In the genomic region with DNA sequence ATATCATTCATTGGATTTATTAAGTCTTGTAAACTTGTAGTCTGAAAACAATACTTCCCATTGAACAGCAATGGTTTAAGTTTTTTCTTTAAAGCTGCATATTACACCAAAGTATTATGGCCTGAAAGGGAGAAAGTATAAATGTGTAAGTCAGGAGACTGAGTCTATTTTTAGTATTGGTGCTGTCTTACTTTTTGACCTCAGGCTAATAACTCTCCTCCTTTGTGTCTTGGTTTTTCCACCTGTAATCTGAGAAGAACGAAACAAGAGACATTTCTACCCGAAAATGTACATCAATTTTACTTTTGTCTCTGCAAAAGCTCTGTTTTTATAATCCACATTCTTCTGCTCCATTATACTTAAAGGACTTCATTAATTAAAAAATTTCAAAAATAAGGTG, we compare ENCODE assay signal across 26 cellular contexts.
"Had no signal": no experiment of that assay in that cellular context is flagged by ENCODE, and none has a peak within 500 bp of the region (broad histone marks: within the 10 kb centered on the region; RNA-seq: fewer than 3 reads in every experiment).

No MANE protein-coding gene starts in this region.

- H3K9me3 ChIP-seq: heart right ventricle, lower lobe of right lung, right atrium auricular region, right lobe of liver, stomach, testis, thyroid gland, transverse colon, upper lobe of right lung had no signal

- H3K4me3 Mint-ChIP-seq: naive thymus-derived CD4-positive, alpha-beta T cell; natural killer cell treated with Interleukin-12 subunit alpha and Interleukin-12 subunit beta and Interleukin-15 and Interleukin-18, amount 100 ng/mL, for 72 hours; neural crest cell; stimulated activated naive B cell treated with anti-CD40 and anti-IgM and Interleukin-4, amounts not matched to agents 10 μg/mL and 1 μg/mL and 100 μg/mL, for 72 hours had no signal

- ATAC-seq: heart right ventricle; left lobe of liver; lower lobe of right lung; naive thymus-derived CD4-positive, alpha-beta T cell; natural killer cell treated with Interleukin-12 subunit alpha and Interleukin-12 subunit beta and Interleukin-15 and Interleukin-18, amount 100 ng/mL, for 72 hours; right lobe of liver; stimulated activated naive B cell treated with anti-CD40 and anti-IgM and Interleukin-4, amounts not matched to agents 10 μg/mL and 1 μg/mL and 100 μg/mL, for 72 hours; stimulated activated naive CD8-positive, alpha-beta T cell treated with anti-CD3 and anti-CD28 coated beads, Interleukin-15, Interleukin-2, amounts not matched to agents 100 U/mL and 50 U/mL, for 24 hours; upper lobe of right lung had no signal

- H3K27me3 ChIP-seq: heart right ventricle, hepatocyte, right atrium auricular region, right lobe of liver, stomach, testis, thyroid gland, transverse colon, upper lobe of right lung had no signal

- H3K4me3 ChIP-seq: heart right ventricle, hepatocyte, lower lobe of right lung, right atrium auricular region, right lobe of liver, skin epidermis, stomach, testis, thyroid gland, transverse colon, upper lobe of right lung had no signal

- H3K27ac ChIP-seq: heart right ventricle, hepatocyte, lower lobe of right lung, parathyroid adenoma, right atrium auricular region, right lobe of liver, skin epidermis, stomach, testis, thyroid gland, transverse colon, upper lobe of right lung had no signal

- H3K9me3 Mint-ChIP-seq: naive thymus-derived CD4-positive, alpha-beta T cell; natural killer cell treated with Interleukin-12 subunit alpha and Interleukin-12 subunit beta and Interleukin-15 and Interleukin-18, amount 100 ng/mL, for 72 hours; neural crest cell; stimulated activated naive B cell treated with anti-CD40 and anti-IgM and Interleukin-4, amounts not matched to agents 10 μg/mL and 1 μg/mL and 100 μg/mL, for 72 hours had no signal

- H3K4me1 ChIP-seq: testis had no signal

- DNase-seq: heart right ventricle; islet precursor cell; lower lobe of right lung; mammary epithelial cell; mesenchymal stem cell; naive thymus-derived CD4-positive, alpha-beta T cell; nucleus accumbens; right lobe of liver; stimulated activated CD4-positive, alpha-beta T cell treated with anti-CD3 and anti-CD28 coated beads, Interleukin-12 subunit alpha, Interleukin-12 subunit beta, amount 100 ng/mL, for 4 hours; stimulated activated CD4-positive, alpha-beta T cell treated with anti-CD3 and anti-CD28 coated beads, Interleukin-15, amount 100 ng/mL, for 24 hours; stimulated activated CD4-positive, alpha-beta T cell treated with anti-CD3 and anti-CD28 coated beads, Interleukin-2, amount 100 ng/mL, for 24 hours; stimulated activated CD4-positive, alpha-beta T cell treated with anti-CD3 and anti-CD28 coated beads, Interleukin-4, amount 100 ng/mL, for 1 hour; stimulated activated naive B cell treated with anti-CD40 and anti-IgM and Interleukin-4, amounts not matched to agents 10 μg/mL and 1 μg/mL and 100 μg/mL, for 72 hours; stimulated activated naive CD8-positive, alpha-beta T cell treated with anti-CD3 and anti-CD28 coated beads, Interleukin-15, Interleukin-2, amounts not matched to agents 100 U/mL and 50 U/mL, for 24 hours; stomach; testis; thyroid gland; transverse colon; upper lobe of right lung had no signal

- H3K36me3 Mint-ChIP-seq: natural killer cell treated with Interleukin-12 subunit alpha and Interleukin-12 subunit beta and Interleukin-15 and Interleukin-18, amount 100 ng/mL, for 72 hours had no signal

- H3K27ac Mint-ChIP-seq: natural killer cell treated with Interleukin-12 subunit alpha and Interleukin-12 subunit beta and Interleukin-15 and Interleukin-18, amount 100 ng/mL, for 72 hours; stimulated activated naive B cell treated with anti-CD40 and anti-IgM and Interleukin-4, amounts not matched to agents 10 μg/mL and 1 μg/mL and 100 μg/mL, for 72 hours had no signal

- H3K27me3 Mint-ChIP-seq: natural killer cell treated with Interleukin-12 subunit alpha and Interleukin-12 subunit beta and Interleukin-15 and Interleukin-18, amount 100 ng/mL, for 72 hours; stimulated activated naive B cell treated with anti-CD40 and anti-IgM and Interleukin-4, amounts not matched to agents 10 μg/mL and 1 μg/mL and 100 μg/mL, for 72 hours had no signal
